In genomic region chr16:57540906-57541753, GRCh38 we compare ENCODE assay signal across 2 cellular contexts.
TF ChIP-seq lines count a peak whose summit lies in the region.

No MANE protein-coding gene starts in this region.

TF ChIP-seq in HEK293T, 16 proteins besides CTCF, POLR2A, EP300 and RAD21:
- TF ChIP-seq ELF4 (IDR thresholded peaks at IDR 0.05) (no peak), HDGF (IDR thresholded peaks at IDR 0.05; ENCODE audit: borderline replicate concordance) (no peak), ARNT (IDR thresholded peaks at IDR 0.05) (no peak), SP1 (IDR thresholded peaks at IDR 0.05) (no peak), FOXA1 (IDR thresholded peaks at IDR 0.05) (no peak), LEF1 (IDR thresholded peaks at IDR 0.05; ENCODE audit: borderline replicate concordance) (no peak), PKNOX1 (IDR thresholded peaks at IDR 0.05) (no peak), CTBP1 (IDR thresholded peaks at IDR 0.05; ENCODE audit: borderline replicate concordance) (no peak), ZNF384 (IDR thresholded peaks at IDR 0.05) (no peak), BHLHE40 (IDR thresholded peaks at IDR 0.05; ENCODE audit: borderline replicate concordance) (no peak), SUZ12 (IDR thresholded peaks at IDR 0.05) (no peak), NFRKB (IDR thresholded peaks at IDR 0.05) (no peak)

TF ChIP-seq in H1, 55 proteins besides CTCF, POLR2A, EP300 and RAD21:
- TF ChIP-seq JUN (IDR thresholded peaks at IDR 0.05; ENCODE audit: low read depth, low read length) (no peak), KDM4A (IDR thresholded peaks at IDR 0.05; ENCODE audit: low read depth, low read length, severe bottlenecking) (no peak), SIX5 (IDR thresholded peaks at IDR 0.05; ENCODE audit: low read depth, low read length) (no peak)
